ENCODE assay signal across 8 cellular contexts in genomic region chr11:121656333-121657090, GRCh38.
A peak's percentile ranks its signal among the peaks of the same experiment; 100 is the strongest.
DNase-seq lines count a peak whose midpoint lies in the region; ATAC-seq and TF ChIP-seq lines count a peak whose summit lies in the region.

No MANE protein-coding gene starts in this region.

- ATAC-seq in activated T-cell treated with anti-CD3 and anti-CD28 coated beads, Interleukin-2, amount 50 U/mL, for 4 hours, result no peak
- no peak for ATAC-seq in HG03565 (IDR thresholded peaks at IDR 0.05; ENCODE audit: unreplicated experiment)

- DNase-seq in activated T-cell treated with anti-CD3 and anti-CD28 coated beads, Interleukin-2, amount 50 U/mL, for 4 hours, result no peak
- DNase-seq in activated T-cell treated with anti-CD3 and anti-CD28 coated beads for 4 hours (no peak), choroid plexus epithelial cell (ENCODE audit: low read depth) (peak; percentile 47), midbrain (lab: John Stamatoyannopoulos, UW) (peak; percentile 77), UCSD-AML1 (lab: John Stamatoyannopoulos, UW; ENCODE audit: unreplicated experiment) (no peak)
- no peak for DNase-seq in stimulated activated naive CD4-positive, alpha-beta T cell treated with Interleukin-2 at 50 U/mL for 16 hours (lab: John Stamatoyannopoulos, UW)

- H3K4me3 Mint-ChIP-seq in activated T-cell treated with anti-CD3 and anti-CD28 coated beads, Interleukin-2, amount 50 U/mL, for 4 hours, result peak overlapping the region; percentile 82

- no peaks in the 10 kb centered on the region for H3K4me1 ChIP-seq in urinary bladder (ENCODE audit: insufficient read depth)

- peak overlapping the region; percentile 51 for H3K27ac ChIP-seq in urinary bladder (ENCODE audit: low read depth)

- no peaks in the 10 kb centered on the region for H3K9me3 Mint-ChIP-seq in activated T-cell treated with anti-CD3 and anti-CD28 coated beads, Interleukin-2, amount 50 U/mL, for 4 hours

- peaks cover 16% of the 10 kb centered on the region for H3K4me1 Mint-ChIP-seq in activated T-cell treated with anti-CD3 and anti-CD28 coated beads, Interleukin-2, amount 50 U/mL, for 4 hours (ENCODE audit: low read depth)

- no peaks in the 10 kb centered on the region for H3K36me3 ChIP-seq in urinary bladder (ENCODE audit: insufficient read depth)

- TF ChIP-seq CTCF in choroid plexus epithelial cell (conservative IDR thresholded peaks at IDR 0.05; ENCODE audit: low read depth, low read length), result no peak

- 32% methylated on average over 18 of the region's 18 CpGs for WGBS in urinary bladder

- H3K4me3 ChIP-seq in choroid plexus epithelial cell (ENCODE audit: low read depth, low read length) (peak overlapping the region; percentile 31), urinary bladder (ENCODE audit: low read depth, low read length) (no peak overlapping the region)

- no peaks in the 10 kb centered on the region for H3K27me3 Mint-ChIP-seq in activated T-cell treated with anti-CD3 and anti-CD28 coated beads, Interleukin-2, amount 50 U/mL, for 4 hours (ENCODE audit: low read depth)

- no peaks in the 10 kb centered on the region for H3K36me3 Mint-ChIP-seq in activated T-cell treated with anti-CD3 and anti-CD28 coated beads, Interleukin-2, amount 50 U/mL, for 4 hours (ENCODE audit: insufficient read depth)

Comparison
In these comparisons a context has a peak if more than half of its experiments do, and no peak if none do; other contexts are left out.
1. DNase-seq: peak in choroid plexus epithelial cell (single experiment) and midbrain (single experiment); none in activated T-cell treated with anti-CD3 and anti-CD28 coated beads, Interleukin-2, amount 50 U/mL, for 4 hours (single experiment), activated T-cell treated with anti-CD3 and anti-CD28 coated beads for 4 hours (single experiment), UCSD-AML1 (single experiment) and stimulated activated naive CD4-positive, alpha-beta T cell treated with Interleukin-2 at 50 U/mL for 16 hours (single experiment).